In the genomic region with DNA sequence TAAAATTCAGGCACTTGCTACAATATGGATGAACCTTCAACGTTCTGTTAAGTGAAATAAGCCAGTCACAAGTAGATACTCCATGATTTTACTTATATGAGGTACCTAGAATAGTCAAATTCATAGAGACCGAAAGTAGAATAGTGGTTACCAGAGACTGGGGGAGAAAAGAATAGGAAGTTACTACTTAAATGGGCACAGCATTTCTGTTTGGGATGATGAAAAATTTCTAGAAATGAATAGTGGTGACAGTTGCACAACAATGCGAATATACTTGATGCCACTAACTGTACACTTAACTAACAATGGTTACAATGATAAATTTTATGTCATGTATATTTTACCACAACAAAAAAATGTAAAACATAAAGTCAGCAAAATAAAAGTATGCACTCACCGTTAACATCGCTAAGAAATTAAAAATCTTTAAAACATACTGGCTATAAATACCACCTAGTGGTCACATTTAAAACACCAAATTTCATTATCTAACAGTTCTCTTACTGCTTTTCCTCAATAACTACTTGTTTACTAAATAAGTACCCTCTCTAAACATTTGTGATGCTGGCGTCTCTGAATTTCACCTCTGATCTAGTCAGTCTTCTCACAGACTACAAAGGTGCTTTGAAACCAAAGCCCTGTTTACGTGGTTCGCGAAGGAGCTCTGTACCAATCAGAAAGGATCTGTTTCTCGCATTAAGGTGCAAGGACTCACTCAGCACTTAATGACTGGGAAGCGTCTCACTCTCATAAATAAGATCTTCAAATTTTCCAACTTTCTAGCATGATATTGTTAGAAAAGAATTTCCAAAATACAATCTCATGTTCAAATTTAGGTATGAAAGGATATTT, we compare ENCODE assay signal across 1 cellular context.
TF ChIP-seq lines count a peak whose summit lies in the region.

No MANE protein-coding gene starts in this region.

TF ChIP-seq in IMR-90, 13 proteins besides CTCF, POLR2A, EP300 and RAD21:
- TF ChIP-seq, protein P1, sequence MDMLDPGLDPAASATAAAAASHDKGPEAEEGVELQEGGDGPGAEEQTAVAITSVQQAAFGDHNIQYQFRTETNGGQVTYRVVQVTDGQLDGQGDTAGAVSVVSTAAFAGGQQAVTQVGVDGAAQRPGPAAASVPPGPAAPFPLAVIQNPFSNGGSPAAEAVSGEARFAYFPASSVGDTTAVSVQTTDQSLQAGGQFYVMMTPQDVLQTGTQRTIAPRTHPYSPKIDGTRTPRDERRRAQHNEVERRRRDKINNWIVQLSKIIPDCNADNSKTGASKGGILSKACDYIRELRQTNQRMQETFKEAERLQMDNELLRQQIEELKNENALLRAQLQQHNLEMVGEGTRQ (IDR thresholded peaks at IDR 0.05; ENCODE audit: low read depth, low read length), result no peak
- no peak for TF ChIP-seq NFE2L2 (IDR thresholded peaks at IDR 0.05; ENCODE audit: low read depth, low read length)
- peak; percentile 57; the same call in 1 of the 2 replicates for TF ChIP-seq MAFK (IDR thresholded peaks at IDR 0.05; ENCODE audit: low read depth, low read length)
- no peak for TF ChIP-seq MAZ (IDR thresholded peaks at IDR 0.05; ENCODE audit: borderline replicate concordance, low read depth, low read length)
- no peak for TF ChIP-seq CHD1 (IDR thresholded peaks at IDR 0.05; ENCODE audit: low read depth, low read length)
- TF ChIP-seq, protein P2, sequence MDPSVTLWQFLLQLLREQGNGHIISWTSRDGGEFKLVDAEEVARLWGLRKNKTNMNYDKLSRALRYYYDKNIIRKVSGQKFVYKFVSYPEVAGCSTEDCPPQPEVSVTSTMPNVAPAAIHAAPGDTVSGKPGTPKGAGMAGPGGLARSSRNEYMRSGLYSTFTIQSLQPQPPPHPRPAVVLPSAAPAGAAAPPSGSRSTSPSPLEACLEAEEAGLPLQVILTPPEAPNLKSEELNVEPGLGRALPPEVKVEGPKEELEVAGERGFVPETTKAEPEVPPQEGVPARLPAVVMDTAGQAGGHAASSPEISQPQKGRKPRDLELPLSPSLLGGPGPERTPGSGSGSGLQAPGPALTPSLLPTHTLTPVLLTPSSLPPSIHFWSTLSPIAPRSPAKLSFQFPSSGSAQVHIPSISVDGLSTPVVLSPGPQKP (IDR thresholded peaks at IDR 0.05; ENCODE audit: borderline replicate concordance, low read depth, low read length), result no peak
- TF ChIP-seq SMC3 (IDR thresholded peaks at IDR 0.05; ENCODE audit: low read depth, low read length), result peak; percentile 61
- no peak for TF ChIP-seq FOS (IDR thresholded peaks at IDR 0.05; ENCODE audit: low read depth, low read length)
- no peak for TF ChIP-seq RCOR1 (IDR thresholded peaks at IDR 0.05; ENCODE audit: insufficient replicate concordance, low read length)
- TF ChIP-seq CEBPB (IDR thresholded peaks at IDR 0.05; ENCODE audit: low read depth, low read length), result peak; percentile 50
- no peak for TF ChIP-seq RFX5 (IDR thresholded peaks at IDR 0.05; ENCODE audit: low read depth, low read length)
- TF ChIP-seq BHLHE40 (IDR thresholded peaks at IDR 0.05; ENCODE audit: low read depth, low read length), result no peak
- TF ChIP-seq MXI1 (IDR thresholded peaks at IDR 0.05; ENCODE audit: borderline replicate concordance, low read depth, low read length), result no peak
